In genomic region chr14:100988411-100988900, GRCh38 we compare ENCODE assay signal across 1 cellular context.
TF ChIP-seq lines count a peak whose summit lies in the region.

No MANE protein-coding gene starts in this region.

TF ChIP-seq in A549, 52 proteins besides CTCF, POLR2A, EP300 and RAD21 (continued from another document):
- TF ChIP-seq BCL3 (IDR thresholded peaks at IDR 0.05) (peak; percentile 27; the same call in 1 of the 3 replicates), FOXS1 (CRISPR knock-in tag; IDR thresholded peaks at IDR 0.05) (no peak), JUN (IDR thresholded peaks at IDR 0.05) (peak; percentile 61 to 77; a peak in 2 of 5 replicates), MAX (IDR thresholded peaks at IDR 0.05) (peak; percentile 34; the same call in 1 of the 2 replicates), MAFK (IDR thresholded peaks at IDR 0.05; ENCODE audit: partially characterized antibody) (peak; percentile 74), PHF8 (IDR thresholded peaks at IDR 0.05; ENCODE audit: borderline replicate concordance, low read depth) (no peak), CEBPB (IDR thresholded peaks at IDR 0.05) (peak in 1 of 2 experiments; percentile 57; a peak in 1 of 4 replicates), JUNB (IDR thresholded peaks at IDR 0.05) (peak; percentile 94), FOSL2 (IDR thresholded peaks at IDR 0.05) (peak; percentile 91), FOSL2 (CRISPR knock-in tag; IDR thresholded peaks at IDR 0.05) (peak; percentile 93), GATA3 (IDR thresholded peaks at IDR 0.05; ENCODE audit: borderline replicate concordance) (peak; percentile 69; the same call in 1 of the 2 replicates), HMGXB4 (CRISPR knock-in tag; IDR thresholded peaks at IDR 0.05; ENCODE audit: borderline replicate concordance) (no peak), USF2 (IDR thresholded peaks at IDR 0.05) (peak; percentile 82), KDM1A (IDR thresholded peaks at IDR 0.05; ENCODE audit: low read depth) (no peak), NR3C1 (IDR thresholded peaks at IDR 0.05) (no peak), RFX5 (IDR thresholded peaks at IDR 0.05) (no peak), RCOR1 (IDR thresholded peaks at IDR 0.05; ENCODE audit: low read depth, low read length) (no peak), ZFP36 (IDR thresholded peaks at IDR 0.05; ENCODE audit: borderline replicate concordance, partially characterized antibody) (no peak)
TF ChIP-seq in A549: peak in this region for 10.
